Comparison of ENCODE assay signal across 18 cellular contexts in the genomic region with DNA sequence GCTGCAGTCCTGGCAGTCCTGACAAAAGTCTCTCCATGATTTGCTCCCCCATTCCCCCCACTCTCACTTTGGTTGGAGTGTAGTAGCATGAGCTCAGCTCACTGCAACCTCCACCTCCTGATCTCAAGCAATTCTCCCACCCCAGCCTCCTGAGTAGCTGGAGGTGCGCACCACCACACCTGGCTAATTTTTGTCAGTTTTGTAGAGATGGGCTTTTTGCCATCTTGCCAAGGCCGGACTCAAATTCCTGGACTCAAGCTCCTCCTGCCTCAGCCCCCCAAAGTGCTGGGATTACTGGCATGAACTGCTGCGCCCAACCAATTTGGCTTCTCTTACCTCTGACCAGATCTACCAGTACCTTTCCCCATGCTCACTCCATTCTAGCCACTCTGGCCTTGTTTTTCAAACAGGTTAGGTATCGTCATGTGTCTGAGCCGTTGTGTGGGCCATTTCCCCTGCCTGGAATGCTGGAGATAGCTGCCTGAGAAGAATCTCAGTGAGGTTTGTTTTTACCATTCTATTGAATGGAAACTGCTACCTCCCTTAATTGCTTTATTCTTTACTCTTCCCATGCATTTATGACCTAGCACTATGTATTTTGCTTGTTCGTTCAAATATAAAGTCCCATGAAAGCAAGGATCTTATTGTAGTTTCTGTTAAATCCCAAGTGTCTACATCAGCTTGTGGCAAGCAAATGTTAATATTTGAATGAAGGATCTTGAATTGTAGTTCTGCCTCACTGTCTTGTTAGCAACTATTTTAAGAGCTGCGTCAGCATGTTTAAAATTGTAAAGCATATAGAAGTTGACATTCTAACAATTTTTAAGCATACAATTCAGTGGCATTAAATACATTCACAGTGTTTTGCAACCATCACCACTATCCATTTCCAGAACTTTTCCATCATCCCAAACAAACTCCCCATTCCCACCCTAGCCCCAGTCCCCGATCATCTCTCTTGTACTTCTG.
"Had no signal": no experiment of that assay in that cellular context is flagged by ENCODE, and none has a peak within 500 bp of the region (broad histone marks: within the 10 kb centered on the region; RNA-seq: fewer than 3 reads in every experiment).

No MANE protein-coding gene starts in this region.

- H3K4me3 Mint-ChIP-seq: activated naive CD4-positive, alpha-beta T cell treated with anti-CD3 and anti-CD28 coated beads, Interleukin-2, amount 50 U/mL, for 24 hours; dendritic cell treated with granulocyte-macrophage colony-stimulating factor and Interleukin-4, amounts not matched to agents 40 ng/mL and 50 ng/mL, for 4 days; immature natural killer cell; naive B cell; T-helper 2 cell treated with Interferon-gamma antibody and Interleukin-4, amounts not matched to agents 5 μg/mL and 100 μg/mL, for 36 hours had no signal

- H3K27ac Mint-ChIP-seq: activated naive CD4-positive, alpha-beta T cell treated with anti-CD3 and anti-CD28 coated beads, Interleukin-2, amount 50 U/mL, for 24 hours; dendritic cell treated with granulocyte-macrophage colony-stimulating factor and Interleukin-4, amounts not matched to agents 40 ng/mL and 50 ng/mL, for 4 days; T-helper 2 cell treated with Interferon-gamma antibody and Interleukin-4, amounts not matched to agents 5 μg/mL and 100 μg/mL, for 36 hours had no signal

- DNase-seq: activated CD4-positive, CD25-positive, alpha-beta regulatory T cell; activated CD8-positive, alpha-beta memory T cell treated with anti-CD3 and anti-CD28 coated beads for 24 hours; activated CD8-positive, alpha-beta memory T cell treated with anti-CD3 and anti-CD28 coated beads, Interleukin-2, amount 50 U/mL, for 48 hours; activated gamma-delta T cell; effector CD8-positive, alpha-beta T cell; heart right ventricle; immature natural killer cell; kidney glomerular epithelial cell; left ventricle myocardium superior; naive B cell; sigmoid colon; spleen; stimulated activated naive CD4-positive, alpha-beta T cell; substantia nigra; tibial artery had no signal

- H3K36me3 Mint-ChIP-seq: activated naive CD4-positive, alpha-beta T cell treated with anti-CD3 and anti-CD28 coated beads, Interleukin-2, amount 50 U/mL, for 24 hours; immature natural killer cell; naive B cell had no signal

- H3K9me3 Mint-ChIP-seq: activated naive CD4-positive, alpha-beta T cell treated with anti-CD3 and anti-CD28 coated beads, Interleukin-2, amount 50 U/mL, for 24 hours; dendritic cell treated with granulocyte-macrophage colony-stimulating factor and Interleukin-4, amounts not matched to agents 40 ng/mL and 50 ng/mL, for 4 days; immature natural killer cell; naive B cell; T-helper 2 cell treated with Interferon-gamma antibody and Interleukin-4, amounts not matched to agents 5 μg/mL and 100 μg/mL, for 36 hours had no signal

- H3K27me3 Mint-ChIP-seq: activated naive CD4-positive, alpha-beta T cell treated with anti-CD3 and anti-CD28 coated beads, Interleukin-2, amount 50 U/mL, for 24 hours; naive B cell had no signal

- ATAC-seq: left ventricle myocardium superior had no signal
